ENCODE assay signal across 1 cellular context in genomic region chr4:153314915-153315314, GRCh38.
TF ChIP-seq lines count a peak whose summit lies in the region.

No MANE protein-coding gene starts in this region.

TF ChIP-seq in SK-N-SH treated with all-trans-retinoic acid at 6 μM for 48 hours, 23 proteins besides CTCF, POLR2A, EP300 and RAD21 (continued from another document):
- TF ChIP-seq RARB (CRISPR knock-in tag; IDR thresholded peaks at IDR 0.05) (no peak), POU6F1 (CRISPR knock-in tag; IDR thresholded peaks at IDR 0.05; ENCODE audit: borderline replicate concordance, low read depth) (no peak), PATZ1 (CRISPR knock-in tag; IDR thresholded peaks at IDR 0.05; ENCODE audit: borderline replicate concordance) (no peak), TSHZ2 (CRISPR knock-in tag; IDR thresholded peaks at IDR 0.05) (no peak)
TF ChIP-seq in SK-N-SH treated with all-trans-retinoic acid at 6 μM for 48 hours: peak in this region for 0.
